Comparison of ENCODE assay signal across 12 cellular contexts in genomic region chr16:4680673-4681470, GRCh38. TPM values are rescaled to one million over a fixed set of nuclear protein-coding genes. Genes with fewer than 3 reads are reported as not detected.
DNase-seq lines count a peak whose midpoint lies in the region; ATAC-seq and FAIRE-seq lines count a peak whose summit lies in the region.
"Had no signal": no experiment of that assay in that cellular context is flagged by ENCODE, and none has a peak within 500 bp of the region (broad histone marks: within the 10 kb centered on the region; RNA-seq: fewer than 3 reads in every experiment).

No MANE protein-coding gene starts in this region.

- WGBS in right cardiac atrium = 77% methylated on average over 26 of the region's 26 CpGs
- WGBS in small intestine, 3 donors = 59 to 90% (median 68%) methylated on average over 25 to 26 of the region's 26 CpGs

- H3K9me3 ChIP-seq in right cardiac atrium (ENCODE audit: control insufficient read depth, low read length) = no peaks in the 10 kb centered on the region
- H3K9me3 ChIP-seq in small intestine (ENCODE audit: control insufficient read depth, low read depth) = no peaks in the 10 kb centered on the region
- H3K9me3 ChIP-seq: HAP-1 had no signal

- H3K4me1 ChIP-seq in right cardiac atrium (ENCODE audit: control insufficient read depth, insufficient read depth, low read length) = peaks cover 2% of the 10 kb centered on the region
- H3K4me1 ChIP-seq in small intestine (ENCODE audit: control insufficient read depth in 2 of 2, insufficient read depth in 1 of 2, low read depth in 1 of 2, low read length in 1 of 2) = peaks cover 0 to 2% of the 10 kb centered on the region in 2 donors
- H3K4me1 ChIP-seq: HAP-1 had no signal

- H3K4me3 ChIP-seq in right cardiac atrium (ENCODE audit: low read length) (no peak overlapping the region), small intestine (ENCODE audit: low read depth in 1 of 2, low read length in 2 of 2) (peak overlapping the region; percentile 8 to 24)
- H3K4me3 ChIP-seq: HAP-1 had no signal

- H3K27me3 ChIP-seq in right cardiac atrium (ENCODE audit: control insufficient read depth, insufficient read depth) (no peaks in the 10 kb centered on the region), small intestine (ENCODE audit: control insufficient read depth in 2 of 2, insufficient read depth in 2 of 2, low read length in 2 of 2) (no peaks in the 10 kb centered on the region)

- peak; percentile 47 to 52 for ATAC-seq in right cardiac atrium
- no peak for ATAC-seq in GM19397 (IDR thresholded peaks at IDR 0.05; ENCODE audit: unreplicated experiment)

- intact Hi-C loops in right cardiac atrium (cut with DNase I) = no loop called here

- FAIRE-seq in small intestine (lab: Jason Lieb, UNC) = no peak
- FAIRE-seq: endometrium had no signal

- DNase-seq in HT-29 (ENCODE audit: low spot score) (peak; percentile 36), right cardiac atrium (peak; percentile 69 to 91 (median 87)), small intestine (no peak), NCI-H524 treated with DMSO at 0.1 percent for 48 hours (lab: John Stamatoyannopoulos, UW) (no peak), NCI-H2081 treated with DMSO at 0.1 percent for 48 hours (lab: John Stamatoyannopoulos, UW) (no peak)
- no peak for DNase-seq in stimulated activated CD4-positive, alpha-beta T cell treated with anti-CD3 and anti-CD28 coated beads, Interleukin-15, amount 100 ng/mL, for 24 hours
- DNase-seq: activated T-cell treated with anti-CD3 and anti-CD28 coated beads for 4 hours, DMS153 had no signal

- H3K36me3 ChIP-seq in small intestine (ENCODE audit: control insufficient read depth in 2 of 2, insufficient read depth in 2 of 2, low read length in 2 of 2) = peaks cover 11 to 29% of the 10 kb centered on the region in 2 donors

- H3K27ac ChIP-seq in angular gyrus (ENCODE audit: low read depth, low read length) = peak overlapping the region; percentile 82
- H3K27ac ChIP-seq in right cardiac atrium (ENCODE audit: low read length) = peak overlapping the region; percentile 73
- H3K27ac ChIP-seq in small intestine (ENCODE audit: low read depth in 1 of 2, low read length in 1 of 2) = peak overlapping the region; percentile 94

RNA-seq across cellular contexts. Expression of gene NUDT16L1, which starts 12.5 kb away (rescaled TPM):
- total RNA-seq in HT-29 (2014; rRNA removed; shearing (Covaris generic)) = 81.9 and 82.4 TPM in 2 replicates
- 10 to 100 TPM; 30.5 to 55.2 (median 42.5) TPM for total RNA-seq in right cardiac atrium
- polyA plus RNA-seq in right cardiac atrium (62.3 TPM), small intestine (10 to 100 TPM; 44.5 to 73.1 (median 61.6) TPM)

RNA-seq across cellular contexts. Expression of gene ANKS3, which starts 53.2 kb away (rescaled TPM):
- 27.2 and 29.7 TPM in 2 replicates for total RNA-seq in HT-29 (2014; rRNA removed; shearing (Covaris generic))
- 10 to 100 TPM in 3 of 4 donors, 1 to 10 TPM in 1; 8.9 to 13.5 (median 11.4) TPM for total RNA-seq in right cardiac atrium
- polyA plus RNA-seq in right cardiac atrium (11.0 TPM), small intestine (10 to 100 TPM; 11.6 to 15.2 (median 12.4) TPM)

RNA-seq across cellular contexts. Expression of gene DNAAF8, which starts 53.5 kb away (rescaled TPM):
- 2.5 and 5.8 TPM in 2 replicates for total RNA-seq in HT-29 (2014; rRNA removed; shearing (Covaris generic))
- under 1 TPM in 3 of 4 donors, not detected in 1; 0.28 to 0.49 (median 0.38) TPM for total RNA-seq in right cardiac atrium
- polyA plus RNA-seq in right cardiac atrium (1.3 TPM), small intestine (under 1 TPM in 1 of 3 donors, not detected in 2; 0.67 TPM)

RNA-seq across cellular contexts. Expression of gene MGRN1, which starts 56.2 kb away (rescaled TPM):
- total RNA-seq in HT-29 (2014; rRNA removed; shearing (Covaris generic)) = 27.4 and 31.3 TPM in 2 replicates
- 10 to 100 TPM; 37.0 to 49.9 (median 41.2) TPM for total RNA-seq in right cardiac atrium
- polyA plus RNA-seq in right cardiac atrium (22.0 TPM), small intestine (10 to 100 TPM; 21.1 to 25.6 (median 25.5) TPM)

Comparison
In these comparisons a context has a peak if more than half of its experiments do, and no peak if none do; other contexts are left out.
1. DNase-seq: peak in HT-29 (single experiment) and right cardiac atrium (3 of 3); none in small intestine (single experiment), stimulated activated CD4-positive, alpha-beta T cell treated with anti-CD3 and anti-CD28 coated beads, Interleukin-15, amount 100 ng/mL, for 24 hours (single experiment), NCI-H524 treated with DMSO at 0.1 percent for 48 hours (single experiment) and NCI-H2081 treated with DMSO at 0.1 percent for 48 hours (single experiment).
2. Peak in every context shown above with its lines, with median percentiles within 50 percentile points of each other: H3K27ac ChIP-seq.